ENCODE assay signal across 24 cellular contexts in the genomic region with DNA sequence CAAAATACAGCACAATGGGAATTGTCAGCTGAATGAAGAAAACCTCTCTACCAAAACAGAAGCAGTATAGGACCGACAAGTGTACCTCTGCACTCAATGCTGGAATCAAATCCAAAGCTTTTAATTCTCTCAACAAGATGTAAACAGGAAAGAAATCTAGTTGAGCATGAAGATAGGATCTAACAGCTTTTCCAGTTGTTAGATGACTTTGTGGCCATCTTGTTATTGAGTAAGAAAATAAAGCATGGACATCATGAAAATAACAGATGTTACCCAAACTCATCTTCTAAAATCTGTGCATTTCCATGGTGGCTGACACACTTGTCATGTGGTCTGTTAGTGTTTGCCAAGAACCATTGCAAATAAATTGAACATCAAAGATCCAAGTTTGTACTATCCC.
"Had no signal": no experiment of that assay in that cellular context is flagged by ENCODE, and none has a peak within 500 bp of the region (broad histone marks: within the 10 kb centered on the region; RNA-seq: fewer than 3 reads in every experiment).

No MANE protein-coding gene starts in this region.

- H3K4me3 ChIP-seq: adrenal gland, breast epithelium, coronary artery, gastroesophageal sphincter, heart left ventricle, ovary, suprapubic skin, transverse colon had no signal

- H3K36me3 ChIP-seq: breast epithelium, ovary had no signal

- ATAC-seq: activated CD4-positive, CD25-positive, alpha-beta regulatory T cell treated with anti-CD3 and anti-CD28 coated beads, Interleukin-2, amount 50 U/mL, for 24 hours; gastroesophageal sphincter; heart left ventricle; left cardiac atrium; naive thymus-derived CD8-positive, alpha-beta T cell; right cardiac atrium had no signal

- FAIRE-seq: islet of Langerhans, urothelium cell line had no signal

- H3K4me1 ChIP-seq: adrenal gland, breast epithelium, gastroesophageal sphincter, suprapubic skin, transverse colon had no signal

- DNase-seq: activated CD4-positive, alpha-beta memory T cell treated with anti-CD3 and anti-CD28 coated beads, Interleukin-2, amount 10 ng/mL, durations not matched to agents 7 days and 5 days; activated CD4-positive, alpha-beta T cell treated with anti-CD3 and anti-CD28 coated beads, Interleukin-2, amount 10 ng/mL, durations not matched to agents 24 days and 14 days; activated gamma-delta T cell; activated T-cell treated with anti-CD3 and anti-CD28 coated beads for 4 hours; adrenal gland; endodermal cell; heart left ventricle; left cardiac atrium; naive thymus-derived CD8-positive, alpha-beta T cell; ovary; right cardiac atrium; stimulated activated CD4-positive, alpha-beta T cell treated with anti-CD3 and anti-CD28 coated beads, Interleukin-12 subunit alpha, Interleukin-12 subunit beta, amount 100 ng/mL, for 4 hours; SW 1271; T-helper 2 cell; transverse colon had no signal

- H3K27ac ChIP-seq: adrenal gland, breast epithelium, coronary artery, epithelial cell of prostate, gastroesophageal sphincter, heart left ventricle, ovary, suprapubic skin, transverse colon, VCaP had no signal

- H3K9me3 ChIP-seq: adrenal gland, breast epithelium, gastroesophageal sphincter, heart left ventricle, ovary, suprapubic skin, transverse colon had no signal

- H3K27me3 ChIP-seq: adrenal gland, breast epithelium, gastroesophageal sphincter, heart left ventricle, ovary, suprapubic skin, transverse colon had no signal
